18 cellular contexts compared by ENCODE assay signal in genomic region chr22:25930083-25930482, GRCh38.
"Had no signal": no experiment of that assay in that cellular context is flagged by ENCODE, and none has a peak within 500 bp of the region (broad histone marks: within the 10 kb centered on the region; RNA-seq: fewer than 3 reads in every experiment).

No MANE protein-coding gene starts in this region.

- H3K27ac Mint-ChIP-seq: activated CD4-positive, alpha-beta T cell treated with anti-CD3 and anti-CD28 coated beads, Interleukin-2, amount 10 ng/mL, durations not matched to agents 7 days and 5 days; activated CD8-positive, alpha-beta T cell treated with anti-CD3 and anti-CD28 coated beads, Interleukin-2, amount 10 ng/mL, durations not matched to agents 7 days and 5 days; activated naive CD4-positive, alpha-beta T cell treated with anti-CD3 and anti-CD28 coated beads for 36 hours; activated T-cell treated with anti-CD3 and anti-CD28 coated beads, Interleukin-2, amount 50 U/mL, for 24 hours; natural killer cell treated with Interleukin-12 subunit alpha and Interleukin-12 subunit beta and Interleukin-15 and Interleukin-18, amount 100 ng/mL, for 72 hours had no signal

- ATAC-seq: activated CD8-positive, alpha-beta T cell treated with anti-CD3 and anti-CD28 coated beads, Interleukin-2, amount 10 ng/mL, durations not matched to agents 7 days and 5 days; body of pancreas; left cardiac atrium; natural killer cell treated with Interleukin-12 subunit alpha and Interleukin-12 subunit beta and Interleukin-15 and Interleukin-18, amount 100 ng/mL, for 72 hours; stimulated activated naive CD8-positive, alpha-beta T cell treated with anti-CD3 and anti-CD28 coated beads, Interleukin-15, Interleukin-2, amounts not matched to agents 100 U/mL and 50 U/mL, for 24 hours had no signal

- H3K36me3 Mint-ChIP-seq: natural killer cell treated with Interleukin-12 subunit alpha and Interleukin-12 subunit beta and Interleukin-15 and Interleukin-18, amount 100 ng/mL, for 72 hours had no signal

- H3K4me3 ChIP-seq: body of pancreas, tibial artery had no signal

- H3K27me3 ChIP-seq: body of pancreas, tibial artery had no signal

- H3K4me3 Mint-ChIP-seq: activated CD4-positive, alpha-beta T cell treated with anti-CD3 and anti-CD28 coated beads, Interleukin-2, amount 10 ng/mL, durations not matched to agents 7 days and 5 days; activated CD8-positive, alpha-beta T cell treated with anti-CD3 and anti-CD28 coated beads, Interleukin-2, amount 10 ng/mL, durations not matched to agents 7 days and 5 days; activated naive CD4-positive, alpha-beta T cell treated with anti-CD3 and anti-CD28 coated beads for 36 hours; activated T-cell treated with anti-CD3 and anti-CD28 coated beads, Interleukin-2, amount 50 U/mL, for 24 hours; natural killer cell treated with Interleukin-12 subunit alpha and Interleukin-12 subunit beta and Interleukin-15 and Interleukin-18, amount 100 ng/mL, for 72 hours had no signal

- H3K9me3 Mint-ChIP-seq: activated CD4-positive, alpha-beta T cell treated with anti-CD3 and anti-CD28 coated beads, Interleukin-2, amount 10 ng/mL, durations not matched to agents 7 days and 5 days; natural killer cell treated with Interleukin-12 subunit alpha and Interleukin-12 subunit beta and Interleukin-15 and Interleukin-18, amount 100 ng/mL, for 72 hours had no signal

- H3K27ac ChIP-seq: body of pancreas, tibial artery had no signal

- H3K9me3 ChIP-seq: body of pancreas had no signal

- DNase-seq: activated CD4-positive, alpha-beta T cell treated with anti-CD3 and anti-CD28 coated beads, Interleukin-2, amount 10 ng/mL, durations not matched to agents 7 days and 5 days; activated CD8-positive, alpha-beta T cell treated with anti-CD3 and anti-CD28 coated beads, Interleukin-2, amount 10 ng/mL, durations not matched to agents 7 days and 5 days; activated naive CD4-positive, alpha-beta T cell treated with anti-CD3 and anti-CD28 coated beads for 36 hours; activated T-cell treated with anti-CD3 and anti-CD28 coated beads, Interleukin-2, amount 50 U/mL, for 24 hours; dermis blood vessel endothelial cell; effector memory CD4-positive, alpha-beta T cell; hippocampal formation; left cardiac atrium; occipital lobe; posterior cingulate gyrus; stimulated activated CD4-positive, alpha-beta T cell treated with anti-CD3 and anti-CD28 coated beads, Interleukin-12 subunit alpha, Interleukin-12 subunit beta, amount 100 ng/mL, for 4 hours; stimulated activated CD4-positive, alpha-beta T cell treated with anti-CD3 and anti-CD28 coated beads, Interleukin-2, amount 100 ng/mL, for 24 hours; stimulated activated naive CD8-positive, alpha-beta T cell treated with anti-CD3 and anti-CD28 coated beads, Interleukin-15, Interleukin-2, amounts not matched to agents 100 U/mL and 50 U/mL, for 24 hours; substantia nigra; T1000; tibial artery had no signal

- H3K4me1 Mint-ChIP-seq: activated CD4-positive, alpha-beta T cell treated with anti-CD3 and anti-CD28 coated beads, Interleukin-2, amount 10 ng/mL, durations not matched to agents 7 days and 5 days had no signal

- H3K4me1 ChIP-seq: tibial artery had no signal

- H3K36me3 ChIP-seq: tibial artery had no signal
